ENCODE assay signal across 9 cellular contexts in genomic region chr6:167113935-167114910, GRCh38. TPM values are rescaled to one million over a fixed set of nuclear protein-coding genes. Genes with fewer than 3 reads are reported as not detected.
DNase-seq lines count a peak whose midpoint lies in the region; ATAC-seq and TF ChIP-seq lines count a peak whose summit lies in the region.
"Had no signal": no experiment of that assay in that cellular context is flagged by ENCODE, and none has a peak within 500 bp of the region (broad histone marks: within the 10 kb centered on the region; RNA-seq: fewer than 3 reads in every experiment).

No MANE protein-coding gene starts in this region.

- H3K36me3 Mint-ChIP-seq in neural progenitor cell = no peaks in the 10 kb centered on the region
- H3K36me3 Mint-ChIP-seq: activated naive CD4-positive, alpha-beta T cell treated with anti-CD3 and anti-CD28 coated beads, Interleukin-2, amount 50 U/mL, for 24 hours had no signal

- H3K4me2 ChIP-seq in neural progenitor cell = no peak overlapping the region

- H3K4me3 Mint-ChIP-seq in neural progenitor cell = no peak overlapping the region
- H3K4me3 Mint-ChIP-seq: activated naive CD4-positive, alpha-beta T cell treated with anti-CD3 and anti-CD28 coated beads, Interleukin-2, amount 50 U/mL, for 24 hours had no signal

- no peaks in the 10 kb centered on the region for H4K20me1 ChIP-seq in neural progenitor cell (ENCODE audit: low read depth)

- TF ChIP-seq POLR2A in vagina (IDR thresholded peaks at IDR 0.05) (no peak), erythroblast (IDR thresholded peaks at IDR 0.05; ENCODE audit: low read length) (no peak)

- H3K9me3 ChIP-seq in vagina (no peaks in the 10 kb centered on the region), neural progenitor cell (ENCODE audit: low read depth) (no peaks in the 10 kb centered on the region)

- H3K4me1 Mint-ChIP-seq in neural progenitor cell = peaks cover 27% of the 10 kb centered on the region

- peak; percentile 88 for ATAC-seq in GM19468 (IDR thresholded peaks at IDR 0.05; ENCODE audit: extremely low read depth, unreplicated experiment)
- peak; percentile 82 for ATAC-seq in HG03460 (IDR thresholded peaks at IDR 0.05; ENCODE audit: unreplicated experiment)
- ATAC-seq in esophagus mucosa = peak; percentile 82

- H3K9me3 Mint-ChIP-seq in neural progenitor cell = no peaks in the 10 kb centered on the region
- H3K9me3 Mint-ChIP-seq: activated naive CD4-positive, alpha-beta T cell treated with anti-CD3 and anti-CD28 coated beads, Interleukin-2, amount 50 U/mL, for 24 hours had no signal

- DNase-seq in GM12865 (ENCODE audit: low read depth) (peak; percentile 93), GOT3 (lab: John Stamatoyannopoulos, UW) (no peak), vagina (ENCODE audit: extremely low spot score in 2 of 2) (no peak), neural progenitor cell (ENCODE audit: low spot score) (no peak), erythroblast (lab: John Stamatoyannopoulos, UW) (no peak)

- H3K27ac ChIP-seq in vagina = no peak overlapping the region
- no peak overlapping the region for H3K27ac ChIP-seq in neural progenitor cell

- no peaks in the 10 kb centered on the region for H3K79me2 ChIP-seq in neural progenitor cell (ENCODE audit: low read depth)

- intact Hi-C loops in vagina (cut with DNase I) = no loop called here

- H3K36me3 ChIP-seq in vagina (no peaks in the 10 kb centered on the region), neural progenitor cell (no peaks in the 10 kb centered on the region)

- no peak overlapping the region for H3K9ac ChIP-seq in neural progenitor cell

- TF ChIP-seq CTCF in GM12865 (IDR thresholded peaks at IDR 0.05; ENCODE audit: insufficient read depth, low read depth, low read length, missing control alignments) (no peak), vagina (IDR thresholded peaks at IDR 0.05) (no peak), neural progenitor cell (IDR thresholded peaks at IDR 0.05) (no peak)

- peak overlapping the region; percentile 41 for H3K4me3 ChIP-seq in GM12865 (ENCODE audit: low read depth, low read length)
- no peak overlapping the region for H3K4me3 ChIP-seq in vagina
- H3K4me3 ChIP-seq in neural progenitor cell = no peak overlapping the region

- no peaks in the 10 kb centered on the region for H3K4me1 ChIP-seq in vagina
- peaks cover 4% of the 10 kb centered on the region for H3K4me1 ChIP-seq in neural progenitor cell

- H3K27me3 ChIP-seq in vagina = no peaks in the 10 kb centered on the region
- H3K27me3 ChIP-seq in neural progenitor cell = no peaks in the 10 kb centered on the region

- H2AFZ ChIP-seq in neural progenitor cell (replicated peaks) = no peak overlapping the region

- H3K27ac Mint-ChIP-seq in neural progenitor cell = no peak overlapping the region
- H3K27ac Mint-ChIP-seq: activated naive CD4-positive, alpha-beta T cell treated with anti-CD3 and anti-CD28 coated beads, Interleukin-2, amount 50 U/mL, for 24 hours had no signal

- no peaks in the 10 kb centered on the region for H3F3A ChIP-seq in neural progenitor cell (ENCODE audit: low read depth)

- H3K27me3 Mint-ChIP-seq in neural progenitor cell (ENCODE audit: insufficient read depth, low read depth) = peaks cover 7% of the 10 kb centered on the region
- H3K27me3 Mint-ChIP-seq: activated naive CD4-positive, alpha-beta T cell treated with anti-CD3 and anti-CD28 coated beads, Interleukin-2, amount 50 U/mL, for 24 hours had no signal

RNA-seq across cellular contexts. Expression of gene CCR6, which starts 8.7 kb away (rescaled TPM):
- total RNA-seq in esophagus mucosa (not detected), vagina (1.2 TPM), neural progenitor cell (ENCODE audit: low replicate concordance) (not detected in 2 replicates)

RNA-seq across cellular contexts. Expression of gene GPR31, which starts 43.6 kb away (rescaled TPM):
- not detected for total RNA-seq in esophagus mucosa
- total RNA-seq in vagina = not detected
- not detected in 2 replicates for total RNA-seq in neural progenitor cell (ENCODE audit: low replicate concordance)
